ENCODE assay signal across 16 cellular contexts in the genomic region with DNA sequence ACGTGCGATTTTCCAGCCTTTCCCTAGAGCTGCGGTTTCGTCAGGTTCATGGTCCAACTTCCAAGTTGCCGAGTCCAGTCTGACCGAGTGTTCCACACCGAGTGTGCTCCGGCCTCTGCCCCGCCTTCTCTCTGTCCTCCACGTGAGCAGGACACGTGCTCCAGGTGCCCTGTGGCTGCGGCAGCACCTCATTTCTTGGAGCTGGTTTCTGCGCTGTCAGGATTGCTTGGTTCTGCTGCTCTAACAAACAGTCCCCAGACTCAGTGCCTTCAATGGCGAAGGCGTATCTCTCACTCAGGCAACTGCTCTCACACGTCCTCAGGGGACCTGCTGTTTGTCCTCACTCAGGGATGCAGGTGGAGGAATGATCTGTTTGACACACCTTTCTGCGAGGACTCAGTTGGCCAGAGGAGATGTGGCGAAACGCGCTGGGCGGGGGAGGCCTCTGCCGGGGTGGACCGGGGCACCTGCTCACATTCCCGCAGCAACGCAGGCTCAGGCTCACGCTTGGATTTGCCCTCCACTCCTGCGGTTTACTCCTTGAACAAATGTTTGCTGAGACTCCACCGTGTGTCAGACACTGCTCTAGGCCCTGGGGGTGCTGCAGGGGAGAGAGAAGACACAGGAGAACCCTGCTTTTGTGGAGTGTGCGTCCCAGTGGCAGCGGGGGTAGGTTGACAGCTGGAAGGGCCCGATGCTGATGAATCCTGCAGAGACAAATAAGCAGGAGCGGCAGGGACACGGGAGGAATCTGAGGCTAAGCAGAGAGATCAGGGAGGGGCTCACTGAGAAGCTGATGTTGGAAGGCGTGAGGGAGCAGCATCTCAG.
A peak's percentile ranks its signal among the peaks of the same experiment; 100 is the strongest.
DNase-seq lines count a peak whose midpoint lies in the region; ATAC-seq and TF ChIP-seq lines count a peak whose summit lies in the region.
"Had no signal": no experiment of that assay in that cellular context is flagged by ENCODE, and none has a peak within 500 bp of the region (broad histone marks: within the 10 kb centered on the region; RNA-seq: fewer than 3 reads in every experiment).

No MANE protein-coding gene starts in this region.

- H3K4me3 Mint-ChIP-seq in stimulated activated naive CD8-positive, alpha-beta T cell treated with anti-CD3 and anti-CD28 coated beads, Interleukin-15, amount 100 ng/mL, for 72 hours = no peak overlapping the region
- no peak overlapping the region for H3K4me3 Mint-ChIP-seq in glutamatergic neuron (ENCODE audit: unreplicated experiment)

- TF ChIP-seq CTCF in RWPE1 (conservative IDR thresholded peaks at IDR 0.05; ENCODE audit: low read depth) = no peak
- TF ChIP-seq CTCF in glutamatergic neuron (IDR thresholded peaks at IDR 0.05; ENCODE audit: partially characterized antibody, unreplicated experiment) = no peak

- CTCF ChIA-PET in RWPE1 (lab: Yijun Ruan, JAX) = interaction anchor here (0.6 to 0.7 kb wide), 3 partner anchors 66 to 212 kb away, joined by 3 read pairs; no protein-coding TSS in a partner anchor

- H3K27me3 Mint-ChIP-seq in stimulated activated naive CD8-positive, alpha-beta T cell treated with anti-CD3 and anti-CD28 coated beads, Interleukin-15, amount 100 ng/mL, for 72 hours = peaks cover 18% of the 10 kb centered on the region
- peaks cover 23% of the 10 kb centered on the region for H3K27me3 Mint-ChIP-seq in glutamatergic neuron (ENCODE audit: unreplicated experiment)

- H3K27ac Mint-ChIP-seq in stimulated activated naive CD8-positive, alpha-beta T cell treated with anti-CD3 and anti-CD28 coated beads, Interleukin-15, amount 100 ng/mL, for 72 hours = peak overlapping the region; percentile 17 to 37
- peak overlapping the region; percentile 68 for H3K27ac Mint-ChIP-seq in glutamatergic neuron (ENCODE audit: unreplicated experiment)

- H3K9me3 Mint-ChIP-seq in stimulated activated naive CD8-positive, alpha-beta T cell treated with anti-CD3 and anti-CD28 coated beads, Interleukin-15, amount 100 ng/mL, for 72 hours = peaks cover 0 to 7% of the 10 kb centered on the region in 2 donors
- peaks cover 36% of the 10 kb centered on the region for H3K9me3 Mint-ChIP-seq in glutamatergic neuron (ENCODE audit: unreplicated experiment)

- no peak for ATAC-seq in stimulated activated naive CD8-positive, alpha-beta T cell treated with anti-CD3 and anti-CD28 coated beads, Interleukin-15, amount 100 ng/mL, for 72 hours
- ATAC-seq in stimulated activated naive CD8-positive, alpha-beta T cell treated with anti-CD3 and anti-CD28 coated beads, Interleukin-15, Interleukin-2, amounts not matched to agents 100 U/mL and 50 U/mL, for 24 hours = no peak
- no peak for ATAC-seq in HG03520 (IDR thresholded peaks at IDR 0.05; ENCODE audit: unreplicated experiment)
- ATAC-seq: Panc1 had no signal

- H3K27ac ChIP-seq in RWPE1 = peak overlapping the region; percentile 64

- DNase-seq in stimulated activated naive CD8-positive, alpha-beta T cell treated with anti-CD3 and anti-CD28 coated beads, Interleukin-15, amount 100 ng/mL, for 72 hours = no peak
- DNase-seq in stimulated activated naive CD8-positive, alpha-beta T cell treated with anti-CD3 and anti-CD28 coated beads, Interleukin-15, Interleukin-2, amounts not matched to agents 100 U/mL and 50 U/mL, for 24 hours = no peak
- DNase-seq in RWPE1 (ENCODE audit: low spot score) = no peak
- DNase-seq in glutamatergic neuron = no peak
- no peak for DNase-seq in erythroblast (lab: John Stamatoyannopoulos, UW)
- DNase-seq in mucosa of gallbladder (ENCODE audit: low spot score) = no peak
- DNase-seq: ACHN, BE2C, DMS 273 treated with DMSO at 0.1 percent for 48 hours, IMR-90, NCI-H1436, NCI-H2227 treated with DMSO at 0.1 percent for 48 hours, NCI-H524 treated with DMSO at 0.1 percent for 48 hours, SIG-M5 had no signal

- H3K4me1 Mint-ChIP-seq in stimulated activated naive CD8-positive, alpha-beta T cell treated with anti-CD3 and anti-CD28 coated beads, Interleukin-15, amount 100 ng/mL, for 72 hours = peaks cover 32% of the 10 kb centered on the region
- peaks cover 43% of the 10 kb centered on the region for H3K4me1 Mint-ChIP-seq in glutamatergic neuron (ENCODE audit: low read depth, unreplicated experiment)

- POLR2A ChIA-PET in RWPE1 (lab: Yijun Ruan, JAX; ENCODE audit: low non-redundant PET) = no interaction called here

- no peak for TF ChIP-seq POLR2A in erythroblast (IDR thresholded peaks at IDR 0.05; ENCODE audit: low read length)

- H3K36me3 Mint-ChIP-seq in glutamatergic neuron (ENCODE audit: unreplicated experiment) = peaks cover 12% of the 10 kb centered on the region
